In the genomic region with DNA sequence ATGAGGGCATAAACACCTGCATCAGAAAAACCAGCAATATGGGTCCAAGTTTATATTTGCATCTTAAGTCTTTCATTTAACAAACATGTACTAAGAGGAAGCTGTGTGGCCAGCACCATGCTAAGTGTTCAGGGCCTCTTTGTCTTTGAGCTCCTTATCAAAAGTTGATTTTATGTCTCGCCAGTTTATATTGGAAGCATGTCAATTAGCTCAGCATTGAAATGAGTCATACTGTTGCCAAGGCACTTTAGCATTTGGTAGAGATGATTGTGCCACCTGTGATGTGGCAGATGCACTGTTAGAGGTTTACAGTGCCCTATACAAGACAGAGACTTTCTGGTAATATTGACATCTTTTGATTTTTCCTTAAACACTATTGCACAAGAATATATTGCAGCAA, we compare ENCODE assay signal across 12 cellular contexts.
A peak's percentile ranks its signal among the peaks of the same experiment; 100 is the strongest.
DNase-seq lines count a peak whose midpoint lies in the region; ATAC-seq, FAIRE-seq and TF ChIP-seq lines count a peak whose summit lies in the region.
"Had no signal": no experiment of that assay in that cellular context is flagged by ENCODE, and none has a peak within 500 bp of the region (broad histone marks: within the 10 kb centered on the region; RNA-seq: fewer than 3 reads in every experiment).

No MANE protein-coding gene starts in this region.

- H3K27me3 ChIP-seq in endothelial cell of umbilical vein (ENCODE audit: control insufficient read depth in 2 of 2, insufficient read depth in 2 of 2, low read length in 2 of 2) (no peaks in the 10 kb centered on the region), prostate gland (replicated peaks; ENCODE audit: insufficient read depth) (no peaks in the 10 kb centered on the region)

- H2AFZ ChIP-seq in endothelial cell of umbilical vein (ENCODE audit: low read depth, low read length): no peak overlapping the region

- 47% methylated on average over 1 of the region's 1 CpG for WGBS in prostate gland

- TF ChIP-seq POLR2A in endothelial cell of umbilical vein (IDR thresholded peaks at IDR 0.05; ENCODE audit: low read depth, low read length) (no peak), prostate gland (IDR thresholded peaks at IDR 0.05) (no peak)

- H3K9me3 ChIP-seq in endothelial cell of umbilical vein (replicated peaks; ENCODE audit: control insufficient read depth, insufficient read depth, low read length) (no peaks in the 10 kb centered on the region), prostate gland (no peaks in the 10 kb centered on the region)

- no peak overlapping the region for H3K9ac ChIP-seq in endothelial cell of umbilical vein (replicated peaks; ENCODE audit: extremely low read depth, insufficient read depth, low read length)

- H3K4me3 ChIP-seq in endothelial cell of umbilical vein (replicated peaks in 1 of 3; ENCODE audit: insufficient read depth in 1 of 3, low read depth in 1 of 3, low read length in 3 of 3) (no peak overlapping the region), prostate gland (no peak overlapping the region)
- H3K4me3 ChIP-seq: SK-N-MC had no signal

- ATAC-seq in GM21367 (IDR thresholded peaks at IDR 0.05; ENCODE audit: unreplicated experiment) (no peak), HG03565 (IDR thresholded peaks at IDR 0.05; ENCODE audit: unreplicated experiment) (no peak)

- TF ChIP-seq CTCF in endothelial cell of umbilical vein (IDR thresholded peaks at IDR 0.05; ENCODE audit: extremely low read depth in 1 of 2, insufficient read depth in 1 of 2, low read depth in 1 of 2, low read length in 2 of 2) (no peak), prostate gland (IDR thresholded peaks at IDR 0.05) (no peak)

- H3K36me3 ChIP-seq in endothelial cell of umbilical vein (ENCODE audit: control insufficient read depth in 2 of 2, extremely low read depth in 1 of 2, insufficient read depth in 2 of 2, low read length in 2 of 2): no peaks in the 10 kb centered on the region
- H3K36me3 ChIP-seq in prostate gland: no peaks in the 10 kb centered on the region

- peak; percentile 85 for FAIRE-seq in endothelial cell of umbilical vein (lab: Jason Lieb, UNC)

- CTCF ChIA-PET in endothelial cell of umbilical vein (lab: Charles Lee): interaction anchor here (0.7 to 1.7 kb wide), 12 partner anchors 9 to 623 kb away, joined by 3 to 5 read pairs (median 4); no protein-coding TSS in a partner anchor

- no TSS peak for BruUV-seq in endothelial cell of umbilical vein (replicated peaks; lab: Mats Ljungman, UMichigan)

- intact Hi-C loops in endothelial cell of umbilical vein (cut with micrococcal nuclease) (no loop called here), prostate gland (cut with DNase I) (no loop called here)

- peaks cover 29% of the 10 kb centered on the region for H3K4me1 ChIP-seq in endothelial cell of umbilical vein (ENCODE audit: control insufficient read depth, extremely low read depth, insufficient read depth, low read length)
- H3K4me1 ChIP-seq in prostate gland (replicated peaks): no peaks in the 10 kb centered on the region

- no peaks in the 10 kb centered on the region for H3K9me1 ChIP-seq in endothelial cell of umbilical vein (replicated peaks; ENCODE audit: control insufficient read depth, extremely low read depth, insufficient read depth, low read length)

- H3K79me2 ChIP-seq in endothelial cell of umbilical vein (ENCODE audit: control insufficient read depth, insufficient read depth, low read length): peaks cover 26% of the 10 kb centered on the region

- peak overlapping the region; percentile 32 for H3K27ac ChIP-seq in endothelial cell of umbilical vein (ENCODE audit: insufficient read depth, low read depth, low read length)
- H3K27ac ChIP-seq in prostate gland: no peak overlapping the region
- H3K27ac ChIP-seq: SK-N-MC had no signal

- H4K20me1 ChIP-seq in endothelial cell of umbilical vein (replicated peaks; ENCODE audit: control insufficient read depth, extremely low read depth, insufficient read depth, low read length): no peaks in the 10 kb centered on the region

- dilution Hi-C loops in endothelial cell of umbilical vein (cut with MboI; ENCODE audit: extremely low pct_ligation_motif_present, low sequenced_read_pairs): no loop called here

- peak overlapping the region; percentile 16 for H3K4me2 ChIP-seq in endothelial cell of umbilical vein (ENCODE audit: insufficient read depth, low read length)

- POLR2A ChIA-PET in endothelial cell of umbilical vein (lab: Charles Lee): no interaction called here

- DNase-seq in H4 (ENCODE audit: low spot score) (peak; percentile 39), NCI-H2196 treated with DMSO at 0.1 percent for 48 hours (lab: John Stamatoyannopoulos, UW; ENCODE audit: unreplicated experiment) (peak; percentile 71), endothelial cell of umbilical vein (ENCODE audit: low read depth, low spot score) (peak; percentile 93), prostate gland (ENCODE audit: low spot score) (peak; percentile 8), NCI-H1092 treated with DMSO at 0.1 percent for 48 hours (lab: John Stamatoyannopoulos, UW) (no peak)
- DNase-seq: activated CD4-positive, alpha-beta memory T cell treated with anti-CD3 and anti-CD28 coated beads for 36 hours; activated naive CD4-positive, alpha-beta T cell treated with anti-CD3 and anti-CD28 coated beads for 36 hours; NCI-H446 treated with DMSO at 0.1 percent for 48 hours; stimulated activated CD4-positive, alpha-beta T cell treated with anti-CD3 and anti-CD28 coated beads, Interleukin-2, amount 100 ng/mL, for 24 hours had no signal

TF ChIP-seq in endothelial cell of umbilical vein, 7 proteins besides CTCF, POLR2A, EP300 and RAD21:
- TF ChIP-seq MYC (IDR thresholded peaks at IDR 0.05; ENCODE audit: low read depth, low read length): no peak
- peak; percentile 24 for TF ChIP-seq POLR2AphosphoS5 (IDR thresholded peaks at IDR 0.05; ENCODE audit: insufficient read depth, low read depth, low read length)
- no peak for TF ChIP-seq MAX (IDR thresholded peaks at IDR 0.05; ENCODE audit: insufficient read depth, insufficient read length)
- peak; percentile 82 for TF ChIP-seq FOS (IDR thresholded peaks at IDR 0.05; ENCODE audit: borderline replicate concordance, insufficient read depth, low read length)
- TF ChIP-seq JUN (IDR thresholded peaks at IDR 0.05; ENCODE audit: borderline replicate concordance, insufficient read depth, insufficient read length, low read depth): peak; percentile 84
